Comparison of ENCODE assay signal across 30 cellular contexts in the genomic region with DNA sequence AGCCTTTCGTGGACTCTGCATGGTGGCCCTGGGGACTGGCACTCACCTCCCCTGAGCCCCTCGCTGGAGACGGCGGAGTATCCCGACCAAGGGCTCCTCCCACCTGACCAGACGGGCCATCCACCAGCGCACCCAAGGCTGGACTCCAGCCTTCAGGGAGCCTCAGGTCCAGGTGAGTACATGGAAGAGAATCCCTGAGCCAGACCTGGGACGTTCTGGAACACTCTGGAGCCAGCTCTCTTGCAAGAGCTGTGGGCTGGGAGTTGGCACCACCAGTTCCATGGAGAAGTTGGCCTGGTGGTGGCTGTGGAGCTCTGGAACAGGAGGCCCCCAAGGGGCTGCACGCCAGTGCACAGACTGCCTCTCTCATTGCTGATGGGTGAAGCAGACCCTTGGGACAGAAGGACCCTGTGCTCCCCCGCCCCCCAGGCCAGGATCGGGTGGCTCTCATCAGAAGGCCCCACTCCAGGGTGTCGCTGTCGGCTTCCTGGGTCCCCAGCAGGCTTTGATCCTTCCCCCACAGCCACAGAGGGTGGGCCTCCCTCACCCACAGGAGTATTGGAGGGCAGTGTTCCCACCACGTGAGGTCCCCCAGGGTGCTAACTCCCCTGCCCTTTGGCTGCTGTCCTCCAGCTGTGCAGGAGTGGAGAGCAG.
DNase-seq lines count a peak whose midpoint lies in the region; ATAC-seq, FAIRE-seq and TF ChIP-seq lines count a peak whose summit lies in the region.
"Had no signal": no experiment of that assay in that cellular context is flagged by ENCODE, and none has a peak within 500 bp of the region (broad histone marks: within the 10 kb centered on the region; RNA-seq: fewer than 3 reads in every experiment).

No MANE protein-coding gene starts in this region.

- CTCF ChIA-PET in H1 (lab: Charles Lee; ENCODE audit: partially characterized antibody) = interaction anchor here (0.7 to 1.1 kb wide), 2 partner anchors 11 to 21 kb away, joined by 3 to 4 read pairs; no protein-coding TSS in a partner anchor

- no peaks in the 10 kb centered on the region for H3K79me2 ChIP-seq in H1 (ENCODE audit: control insufficient read depth in 1 of 2, insufficient read depth in 2 of 2, low read length in 2 of 2)
- no peaks in the 10 kb centered on the region for H3K79me2 ChIP-seq in osteoblast (ENCODE audit: insufficient read depth, low read length)
- H3K79me2 ChIP-seq: parathyroid adenoma had no signal

- no peak overlapping the region for H2AK5ac ChIP-seq in H1 (ENCODE audit: low read depth, low read length)

- H3K14ac ChIP-seq in H1 (ENCODE audit: insufficient read length) = no peak overlapping the region

- H3K4me1 ChIP-seq in heart right ventricle = no peaks in the 10 kb centered on the region
- H3K4me1 ChIP-seq in H1 (replicated peaks in 1 of 4; ENCODE audit: control insufficient read depth in 3 of 4, insufficient read depth in 4 of 4, low read length in 3 of 4) = no peaks in the 10 kb centered on the region
- H3K4me1 ChIP-seq in osteoblast (ENCODE audit: insufficient read depth, low read length) = no peaks in the 10 kb centered on the region
- H3K4me1 ChIP-seq: breast epithelium, colonic mucosa, foreskin keratinocyte, parathyroid adenoma, vagina had no signal

- peaks cover 0 to 20% (median 0%) of the 10 kb centered on the region in 9 donors for H3K36me3 ChIP-seq in heart right ventricle
- H3K36me3 ChIP-seq in H1 (ENCODE audit: control insufficient read depth in 2 of 4, insufficient read depth in 4 of 4, low read length in 3 of 4) = no peaks in the 10 kb centered on the region
- H3K36me3 ChIP-seq in osteoblast (ENCODE audit: insufficient read depth, low read length) = no peaks in the 10 kb centered on the region
- H3K36me3 ChIP-seq: breast epithelium, colonic mucosa, vagina had no signal

- no peaks in the 10 kb centered on the region for H3K23me2 ChIP-seq in H1 (ENCODE audit: low read depth, low read length)

- H3K27ac ChIP-seq in heart right ventricle (no peak overlapping the region), H1 (ENCODE audit: low read depth, low read length) (no peak overlapping the region), osteoblast (ENCODE audit: low read depth, low read length) (no peak overlapping the region)
- H3K27ac ChIP-seq: breast epithelium, colonic mucosa, foreskin keratinocyte, parathyroid adenoma, vagina had no signal

- peak; percentile 51 for DNase-seq in cardiac septum (ENCODE audit: low spot score)
- DNase-seq in heart right ventricle = no peak
- no peak for DNase-seq in H1 (ENCODE audit: low read depth in 1 of 2, low spot score in 2 of 2)
- peak; percentile 60 for DNase-seq in osteoblast (ENCODE audit: insufficient read length, low spot score, missing footprints)
- peak; percentile 64 for DNase-seq in type B pancreatic cell (ENCODE audit: extremely low spot score, unreplicated experiment)
- DNase-seq in activated T-cell treated with anti-CD3 and anti-CD28 coated beads, Interleukin-2, amount 50 U/mL, for 24 hours = no peak
- no peak for DNase-seq in NCI-H524 treated with DMSO at 0.1 percent for 48 hours (lab: John Stamatoyannopoulos, UW)
- DNase-seq in NCI-H2196 (lab: John Stamatoyannopoulos, UW; ENCODE audit: unreplicated experiment) = no peak
- DNase-seq: activated CD4-positive, alpha-beta memory T cell treated with anti-CD3 and anti-CD28 coated beads, Interleukin-2, amount 10 ng/mL, durations not matched to agents 7 days and 5 days; activated CD4-positive, CD25-positive, alpha-beta regulatory T cell treated with anti-CD3 and anti-CD28 coated beads, Interleukin-2, amount 50 U/mL, for 72 hours; activated T-cell treated with anti-CD3 and anti-CD28 coated beads for 4 hours; colonic mucosa; effector memory CD8-positive, alpha-beta T cell; foreskin keratinocyte; Kasumi-1; kidney glomerular epithelial cell; mucosa of descending colon; NCI-H1417 treated with DMSO at 0.1 percent for 48 hours; NCI-H2029 treated with DMSO at 0.1 percent for 48 hours; NCI-H345; NCI-H748 treated with DMSO at 0.1 percent for 48 hours; SHP77; substantia nigra; T-helper 2 cell had no signal

- 86 to 91% methylated on average over 14 of the region's 14 CpGs for WGBS in heart right ventricle, 2 donors
- 86% methylated on average over 11 of the region's 14 CpGs; no CpG with 5 or more reads in 1 of the 2 experiments for WGBS in H1 (ENCODE audit: extremely low coverage in 1 of 2, insufficient coverage in 1 of 2, insufficient read length in 1 of 2, insufficient replicate concordance in 2 of 2, low coverage in 1 of 2, low lambda C conversion rate in 2 of 2, missing lambda C conversion rate in 1 of 2), 2 experiments

- no peak overlapping the region for H3K4me3 Mint-ChIP-seq in type B pancreatic cell
- no peak overlapping the region for H3K4me3 Mint-ChIP-seq in activated T-cell treated with anti-CD3 and anti-CD28 coated beads, Interleukin-2, amount 50 U/mL, for 24 hours
- H3K4me3 Mint-ChIP-seq: activated CD4-positive, alpha-beta memory T cell treated with anti-CD3 and anti-CD28 coated beads, Interleukin-2, amount 10 ng/mL, durations not matched to agents 7 days and 5 days; activated naive CD8-positive, alpha-beta T cell; effector memory CD8-positive, alpha-beta T cell; stimulated activated memory B cell treated with anti-CD40 and anti-IgM and Interleukin-4, amounts not matched to agents 10 μg/mL and 1 μg/mL and 100 μg/mL, for 72 hours had no signal

- no peak overlapping the region for H3K18ac ChIP-seq in H1 (ENCODE audit: extremely low read depth, low read length)

- H3K27me3 ChIP-seq in heart right ventricle (no peaks in the 10 kb centered on the region), H1 (replicated peaks in 1 of 4; ENCODE audit: control insufficient read depth in 3 of 4, extremely low read depth in 1 of 4, insufficient read depth in 3 of 4, low read length in 3 of 4) (no peaks in the 10 kb centered on the region), osteoblast (ENCODE audit: insufficient read depth, low read length) (no peaks in the 10 kb centered on the region)
- H3K27me3 ChIP-seq: breast epithelium, colonic mucosa, foreskin keratinocyte, vagina had no signal

- TF ChIP-seq RAD21 in H1 (IDR thresholded peaks at IDR 0.05 in 1 of 2, conservative IDR thresholded peaks at IDR 0.05 in 1 of 2; ENCODE audit: low read depth in 2 of 2, low read length in 2 of 2) = no peak

- TF ChIP-seq CTCF in heart right ventricle (IDR thresholded peaks at IDR 0.05) (no peak), H1 (IDR thresholded peaks at IDR 0.05; ENCODE audit: control extremely low read depth in 1 of 3, insufficient read depth in 1 of 3, low read depth in 1 of 3, low read length in 3 of 3) (no peak), osteoblast (IDR thresholded peaks at IDR 0.05; ENCODE audit: extremely low read depth, low read depth, low read length) (no peak), type B pancreatic cell (conservative IDR thresholded peaks at IDR 0.05) (no peak)

- no peak overlapping the region for H2BK20ac ChIP-seq in H1 (ENCODE audit: low read length)

- H3K9me3 Mint-ChIP-seq in type B pancreatic cell = no peaks in the 10 kb centered on the region
- H3K9me3 Mint-ChIP-seq in activated T-cell treated with anti-CD3 and anti-CD28 coated beads, Interleukin-2, amount 50 U/mL, for 24 hours = peaks cover 30% of the 10 kb centered on the region
- H3K9me3 Mint-ChIP-seq: stimulated activated memory B cell treated with anti-CD40 and anti-IgM and Interleukin-4, amounts not matched to agents 10 μg/mL and 1 μg/mL and 100 μg/mL, for 72 hours had no signal

- no peak overlapping the region for H2BK5ac ChIP-seq in H1 (ENCODE audit: low read depth, low read length)

- H3K4me3 ChIP-seq in heart right ventricle = no peak overlapping the region
- H3K4me3 ChIP-seq in H1 (ENCODE audit: extremely low read depth in 1 of 4, insufficient read depth in 2 of 4, low read depth in 3 of 4, low read length in 4 of 4) = no peak overlapping the region
- no peak overlapping the region for H3K4me3 ChIP-seq in osteoblast (ENCODE audit: insufficient read depth, low read length)
- H3K4me3 ChIP-seq: breast epithelium, colonic mucosa, mucosa of descending colon, vagina had no signal

- H3K79me1 ChIP-seq in H1 (ENCODE audit: low read depth, low read length) = no peaks in the 10 kb centered on the region

- H3K23ac ChIP-seq in H1 (ENCODE audit: insufficient read length) = no peak overlapping the region

- no peak overlapping the region for H3K56ac ChIP-seq in H1 (replicated peaks; ENCODE audit: insufficient read length, low read depth, low read length)

- FAIRE-seq in H1 (lab: Jason Lieb, UNC) = no peak

- peaks cover 7% of the 10 kb centered on the region for H3K36me3 Mint-ChIP-seq in type B pancreatic cell
- H3K36me3 Mint-ChIP-seq in activated T-cell treated with anti-CD3 and anti-CD28 coated beads, Interleukin-2, amount 50 U/mL, for 24 hours (ENCODE audit: low read depth) = peaks cover 34% of the 10 kb centered on the region

- H3K27me3 Mint-ChIP-seq in type B pancreatic cell = no peaks in the 10 kb centered on the region
- H3K27me3 Mint-ChIP-seq in activated T-cell treated with anti-CD3 and anti-CD28 coated beads, Interleukin-2, amount 50 U/mL, for 24 hours = no peaks in the 10 kb centered on the region
- H3K27me3 Mint-ChIP-seq: activated CD4-positive, alpha-beta memory T cell treated with anti-CD3 and anti-CD28 coated beads, Interleukin-2, amount 10 ng/mL, durations not matched to agents 7 days and 5 days; activated naive CD8-positive, alpha-beta T cell; effector memory CD8-positive, alpha-beta T cell; stimulated activated memory B cell treated with anti-CD40 and anti-IgM and Interleukin-4, amounts not matched to agents 10 μg/mL and 1 μg/mL and 100 μg/mL, for 72 hours had no signal

- no peak overlapping the region for H2BK12ac ChIP-seq in H1 (ENCODE audit: low read depth, low read length)

- no peak overlapping the region for H3K4me2 ChIP-seq in H1 (ENCODE audit: insufficient read depth in 1 of 2, low read depth in 2 of 2, low read length in 2 of 2)
- H3K4me2 ChIP-seq in osteoblast (ENCODE audit: insufficient read depth, low read length) = no peak overlapping the region

- no peak for TF ChIP-seq EP300 in H1 (IDR thresholded peaks at IDR 0.05; ENCODE audit: borderline replicate concordance in 1 of 2, low read depth in 2 of 2, low read length in 2 of 2)

- no peak for ATAC-seq in heart right ventricle
- ATAC-seq: effector memory CD8-positive, alpha-beta T cell; foreskin keratinocyte; mucosa of descending colon; Panc1; stimulated activated memory B cell treated with anti-CD40 and anti-IgM and Interleukin-4, amounts not matched to agents 10 μg/mL and 1 μg/mL and 100 μg/mL, for 72 hours had no signal

- H3K9ac ChIP-seq in H1 (replicated peaks in 1 of 4; ENCODE audit: extremely low read depth in 1 of 4, low read depth in 3 of 4, low read length in 3 of 4) = no peak overlapping the region
- H3K9ac ChIP-seq: parathyroid adenoma had no signal

- no peak overlapping the region for H3K27ac Mint-ChIP-seq in type B pancreatic cell
- no peak overlapping the region for H3K27ac Mint-ChIP-seq in activated T-cell treated with anti-CD3 and anti-CD28 coated beads, Interleukin-2, amount 50 U/mL, for 24 hours
- H3K27ac Mint-ChIP-seq: activated CD4-positive, alpha-beta memory T cell treated with anti-CD3 and anti-CD28 coated beads, Interleukin-2, amount 10 ng/mL, durations not matched to agents 7 days and 5 days; activated naive CD8-positive, alpha-beta T cell; effector memory CD8-positive, alpha-beta T cell; stimulated activated memory B cell treated with anti-CD40 and anti-IgM and Interleukin-4, amounts not matched to agents 10 μg/mL and 1 μg/mL and 100 μg/mL, for 72 hours had no signal

- H4K5ac ChIP-seq in H1 (ENCODE audit: insufficient read length, low read depth, low read length) = no peak overlapping the region

- H4K8ac ChIP-seq in H1 (ENCODE audit: extremely low read depth, insufficient read depth, low read length) = peak overlapping the region; percentile 57; the same call in 1 of the 2 replicates

- no peaks in the 10 kb centered on the region for H4K20me1 ChIP-seq in H1 (replicated peaks in 1 of 2; ENCODE audit: control insufficient read depth in 1 of 2, insufficient read depth in 2 of 2, low read length in 2 of 2)
- H4K20me1 ChIP-seq in osteoblast (ENCODE audit: insufficient read depth, low read length) = no peaks in the 10 kb centered on the region

- POLR2A ChIA-PET in H1 (lab: Charles Lee; ENCODE audit: partially characterized antibody) = no interaction called here

- no peak overlapping the region for H2BK15ac ChIP-seq in H1 (ENCODE audit: low read length)

- H3K4ac ChIP-seq in H1 (replicated peaks; ENCODE audit: insufficient read length, low read depth, low read length) = no peak overlapping the region

- H2BK120ac ChIP-seq in H1 (replicated peaks; ENCODE audit: low read depth, low read length) = no peak overlapping the region

- no peak overlapping the region for H2AFZ ChIP-seq in H1 (ENCODE audit: low read length)
- no peak overlapping the region for H2AFZ ChIP-seq in osteoblast (ENCODE audit: low read length)
- H2AFZ ChIP-seq: parathyroid adenoma had no signal

- no peaks in the 10 kb centered on the region for H3K4me1 Mint-ChIP-seq in type B pancreatic cell (ENCODE audit: unreplicated experiment)
- H3K4me1 Mint-ChIP-seq in activated T-cell treated with anti-CD3 and anti-CD28 coated beads, Interleukin-2, amount 50 U/mL, for 24 hours (ENCODE audit: low read depth) = no peaks in the 10 kb centered on the region
- H3K4me1 Mint-ChIP-seq: activated CD4-positive, alpha-beta memory T cell treated with anti-CD3 and anti-CD28 coated beads, Interleukin-2, amount 10 ng/mL, durations not matched to agents 7 days and 5 days; stimulated activated memory B cell treated with anti-CD40 and anti-IgM and Interleukin-4, amounts not matched to agents 10 μg/mL and 1 μg/mL and 100 μg/mL, for 72 hours had no signal

- TF ChIP-seq POLR2A in H1 (IDR thresholded peaks at IDR 0.05; ENCODE audit: control extremely low read depth in 1 of 2, low read depth in 2 of 2, low read length in 2 of 2) = no peak

- H4K91ac ChIP-seq in H1 (replicated peaks; ENCODE audit: insufficient read length, low read length) = no peak overlapping the region

- intact Hi-C loops in cardiac septum (cut with DNase I) (no loop called here), heart right ventricle (cut with DNase I) (no loop called here)

- peaks cover 0 to 4% (median 0%) of the 10 kb centered on the region in 11 donors for H3K9me3 ChIP-seq in heart right ventricle
- H3K9me3 ChIP-seq in H1 (ENCODE audit: insufficient read depth in 2 of 2, low read depth in 1 of 2, low read length in 1 of 2) = no peaks in the 10 kb centered on the region
- H3K9me3 ChIP-seq in osteoblast (ENCODE audit: low read depth, low read length) = no peaks in the 10 kb centered on the region
- H3K9me3 ChIP-seq: breast epithelium, colonic mucosa, mucosa of descending colon, vagina had no signal

Comparison
In these comparisons a context has a peak if more than half of its experiments do, and no peak if none do; other contexts are left out.
1. DNase-seq: peak in cardiac septum (single experiment), osteoblast (single experiment) and type B pancreatic cell (single experiment); none in heart right ventricle (0 of 2), H1 (0 of 2), activated T-cell treated with anti-CD3 and anti-CD28 coated beads, Interleukin-2, amount 50 U/mL, for 24 hours (single experiment), NCI-H524 treated with DMSO at 0.1 percent for 48 hours (single experiment) and NCI-H2196 (single experiment).